8 cellular contexts compared by ENCODE assay signal in the genomic region with DNA sequence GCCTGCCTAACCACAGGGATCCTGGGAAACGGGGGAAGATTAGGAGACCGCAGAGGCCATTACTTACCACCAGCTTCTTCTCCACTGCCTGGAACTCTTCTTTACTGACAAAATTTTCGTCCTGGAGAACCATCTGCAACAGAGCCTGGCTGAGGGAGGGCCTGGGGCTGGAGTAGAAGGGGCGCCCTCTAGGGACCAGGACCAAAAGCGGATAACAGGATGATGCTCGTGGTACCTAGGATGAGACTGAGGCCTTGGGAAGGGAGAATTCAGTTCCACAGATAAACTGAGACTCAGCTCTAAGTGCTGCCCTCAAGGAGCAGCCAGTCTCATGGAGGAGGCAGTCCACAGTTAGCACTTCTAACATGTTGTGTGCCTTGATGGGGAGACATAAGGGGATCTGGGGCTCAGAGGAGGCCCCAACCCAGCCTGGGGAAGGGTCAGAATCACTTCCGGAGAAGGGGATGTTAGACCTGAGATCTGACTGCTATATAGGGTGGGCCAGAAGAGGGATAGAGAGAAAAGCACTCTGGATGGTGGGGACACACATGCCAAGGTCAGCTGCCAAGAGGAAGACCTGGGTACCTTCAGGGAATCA. TPM values are rescaled to one million over a fixed set of nuclear protein-coding genes. Genes with fewer than 3 reads are reported as not detected.
A peak's percentile ranks its signal among the peaks of the same experiment; 100 is the strongest.
DNase-seq lines count a peak whose midpoint lies in the region; ATAC-seq and TF ChIP-seq lines count a peak whose summit lies in the region.

No MANE protein-coding gene starts in this region.

- POLR2A ChIA-PET in activated CD8-positive, alpha-beta T cell treated with anti-CD3 and anti-CD28 coated beads for 36 hours (lab: Charles Lee) = interaction anchor here (0.8 to 6.5 kb wide), 7 partner anchors 10 to 346 kb away, joined by 3 to 49 read pairs (median 3); partner anchors contain the start of genes MZB1 and PAIP2

- intact Hi-C loops in Calu3 (cut with micrococcal nuclease; ENCODE audit: unreplicated experiment) = no loop called here
- intact Hi-C loops in activated CD8-positive, alpha-beta T cell treated with anti-CD3 and anti-CD28 coated beads for 36 hours (cut with micrococcal nuclease) = no loop called here

- peak; percentile 63 for TF ChIP-seq CTCF in Calu3 (IDR thresholded peaks at IDR 0.05; ENCODE audit: unreplicated experiment)
- peak; percentile 32 for TF ChIP-seq CTCF in activated CD8-positive, alpha-beta T cell treated with anti-CD3 and anti-CD28 coated beads for 36 hours (IDR thresholded peaks at IDR 0.05)

- DNase-seq in Calu3 (peak; percentile 54), HuH-7 (ENCODE audit: low spot score) (peak; percentile 77), kidney tubule cell (ENCODE audit: low spot score) (peak; percentile 28), NCI-H510A treated with DMSO at 0.1 percent for 48 hours (lab: John Stamatoyannopoulos, UW) (no peak)
- peak; percentile 40 for DNase-seq in activated CD8-positive, alpha-beta T cell treated with anti-CD3 and anti-CD28 coated beads for 36 hours

- H3K27me3 Mint-ChIP-seq in Calu3 (ENCODE audit: unreplicated experiment) = no peaks in the 10 kb centered on the region
- no peaks in the 10 kb centered on the region for H3K27me3 Mint-ChIP-seq in activated CD8-positive, alpha-beta T cell treated with anti-CD3 and anti-CD28 coated beads for 36 hours

- no TSS peak for BruUV-seq in Calu3 (replicated peaks; lab: Mats Ljungman, UMichigan)

- H3K4me3 Mint-ChIP-seq in Calu3 (ENCODE audit: low read depth, unreplicated experiment) = peak overlapping the region; percentile 98
- peak overlapping the region; percentile 85 for H3K4me3 Mint-ChIP-seq in activated CD8-positive, alpha-beta T cell treated with anti-CD3 and anti-CD28 coated beads for 36 hours

- CTCF ChIA-PET in Calu3 (lab: Charles Lee) = interaction anchor here (0.6 kb wide), 2 partner anchors 181 to 363 kb away, joined by 3 to 6 read pairs; no protein-coding TSS in a partner anchor
- CTCF ChIA-PET in activated CD8-positive, alpha-beta T cell treated with anti-CD3 and anti-CD28 coated beads for 36 hours (lab: Charles Lee) = interaction anchor here (0.6 to 4.4 kb wide), 18 partner anchors 10 to 288 kb away, joined by 3 to 34 read pairs (median 4); partner anchors contain the start of genes MZB1, PAIP2 and STING1

- peaks cover 23% of the 10 kb centered on the region for H3K36me3 Mint-ChIP-seq in Calu3 (ENCODE audit: insufficient read depth, unreplicated experiment)
- H3K36me3 Mint-ChIP-seq in activated CD8-positive, alpha-beta T cell treated with anti-CD3 and anti-CD28 coated beads for 36 hours (ENCODE audit: low read depth) = no peaks in the 10 kb centered on the region

- H3K9me3 Mint-ChIP-seq in Calu3 (ENCODE audit: low read depth, unreplicated experiment) = no peaks in the 10 kb centered on the region
- no peaks in the 10 kb centered on the region for H3K9me3 Mint-ChIP-seq in activated CD8-positive, alpha-beta T cell treated with anti-CD3 and anti-CD28 coated beads for 36 hours

- peaks cover 31% of the 10 kb centered on the region for H3K4me1 Mint-ChIP-seq in Calu3 (ENCODE audit: low read depth, unreplicated experiment)
- peaks cover 36% of the 10 kb centered on the region for H3K4me1 Mint-ChIP-seq in activated CD8-positive, alpha-beta T cell treated with anti-CD3 and anti-CD28 coated beads for 36 hours (ENCODE audit: low read depth)

- peak overlapping the region; percentile 100 for H3K27ac Mint-ChIP-seq in Calu3 (ENCODE audit: unreplicated experiment)
- peak overlapping the region; percentile 99 for H3K27ac Mint-ChIP-seq in activated CD8-positive, alpha-beta T cell treated with anti-CD3 and anti-CD28 coated beads for 36 hours

- ATAC-seq in activated CD8-positive, alpha-beta T cell treated with anti-CD3 and anti-CD28 coated beads for 36 hours = no peak
- no peak for ATAC-seq in HG03280 (IDR thresholded peaks at IDR 0.05; ENCODE audit: unreplicated experiment)
- no peak for ATAC-seq in GM19351 (IDR thresholded peaks at IDR 0.05; ENCODE audit: unreplicated experiment)
- no peak for ATAC-seq in HG03175 (IDR thresholded peaks at IDR 0.05; ENCODE audit: unreplicated experiment)

RNA-seq across cellular contexts. Expression of gene SPATA24, which starts 1.2 kb away (rescaled TPM):
- total RNA-seq in Calu3 (2022) = 5.1 and 6.8 TPM in 2 replicates
- 1 to 10 TPM; 4.3 to 4.4 TPM for total RNA-seq in activated CD8-positive, alpha-beta T cell treated with anti-CD3 and anti-CD28 coated beads for 36 hours

RNA-seq across cellular contexts. Expression of gene PROB1, which starts 7.8 kb away (rescaled TPM):
- total RNA-seq in Calu3 (2022) = 1.9 and 2.4 TPM in 2 replicates
- total RNA-seq in activated CD8-positive, alpha-beta T cell treated with anti-CD3 and anti-CD28 coated beads for 36 hours = 1 to 10 TPM; 3.9 to 4.1 TPM

RNA-seq across cellular contexts. Expression of gene MZB1, which starts 12.9 kb away (rescaled TPM):
- 0.24 TPM in 1 of 2 replicates, not detected in the other for total RNA-seq in Calu3 (2022)
- total RNA-seq in activated CD8-positive, alpha-beta T cell treated with anti-CD3 and anti-CD28 coated beads for 36 hours = 10 to 100 TPM; 14.4 to 14.5 TPM

RNA-seq across cellular contexts. Expression of gene SLC23A1, which starts 19.6 kb away (rescaled TPM):
- total RNA-seq in Calu3 (2022) = 0.80 and 2.8 TPM in 2 replicates
- total RNA-seq in activated CD8-positive, alpha-beta T cell treated with anti-CD3 and anti-CD28 coated beads for 36 hours = under 1 TPM; 0.63 to 0.89 TPM

RNA-seq across cellular contexts. Expression of gene DNAJC18, which starts 36.7 kb away (rescaled TPM):
- total RNA-seq in Calu3 (2022) = 6.7 and 9.8 TPM in 2 replicates
- total RNA-seq in activated CD8-positive, alpha-beta T cell treated with anti-CD3 and anti-CD28 coated beads for 36 hours = 10 to 100 TPM; 24.9 to 27.5 TPM

Comparison
In these comparisons a context has a peak if more than half of its experiments do, and no peak if none do; other contexts are left out.
1. RNA of gene MZB1, which starts 12.9 kb away (total RNA-seq): 14.4 to 14.5 TPM in activated CD8-positive, alpha-beta T cell treated with anti-CD3 and anti-CD28 coated beads for 36 hours; 0.24 TPM in Calu3; every median in the first group is over 10 times any median in the second.